ENCODE assay signal across 13 cellular contexts in the genomic region with DNA sequence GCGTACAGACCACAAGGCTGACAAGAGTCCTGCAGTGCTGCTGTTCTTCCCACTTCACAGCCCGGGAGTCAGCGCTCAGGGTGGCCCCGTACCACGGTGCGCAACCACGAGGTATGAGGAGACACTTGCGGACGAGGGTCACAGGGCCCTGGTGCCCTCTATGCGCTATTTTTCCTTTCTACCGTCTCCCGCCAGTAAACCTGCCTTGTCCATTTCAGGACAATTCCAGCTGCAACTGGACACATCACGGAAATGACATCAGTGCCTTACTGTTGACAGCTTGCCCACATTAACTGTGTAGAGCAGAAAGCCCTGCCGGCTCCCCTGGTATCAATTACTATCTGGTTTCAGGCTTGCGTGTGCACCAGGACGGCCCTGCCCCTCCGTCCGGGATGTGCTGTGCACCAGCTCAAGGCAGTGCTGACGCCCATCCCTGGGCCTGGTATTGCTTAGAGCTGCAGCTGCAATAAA.
A peak's percentile ranks its signal among the peaks of the same experiment; 100 is the strongest.
DNase-seq lines count a peak whose midpoint lies in the region; ATAC-seq and TF ChIP-seq lines count a peak whose summit lies in the region.
"Had no signal": no experiment of that assay in that cellular context is flagged by ENCODE, and none has a peak within 500 bp of the region (broad histone marks: within the 10 kb centered on the region; RNA-seq: fewer than 3 reads in every experiment).

No MANE protein-coding gene starts in this region.

- peak overlapping the region in 1 of 2 donors; percentile 29 for H3K27ac ChIP-seq in right atrium auricular region
- peak overlapping the region; percentile 67 for H3K27ac ChIP-seq in fibroblast of lung (ENCODE audit: insufficient read depth, low read length)
- H3K27ac ChIP-seq: body of pancreas had no signal

- no peak overlapping the region for H3K4me3 ChIP-seq in right atrium auricular region
- no peak overlapping the region for H3K4me3 ChIP-seq in fibroblast of lung (replicated peaks in 1 of 4; ENCODE audit: control extremely low read depth in 1 of 4, insufficient read depth in 1 of 4, low read depth in 3 of 4, low read length in 4 of 4)
- H3K4me3 ChIP-seq: body of pancreas, MG63 had no signal

- H3K36me3 ChIP-seq in right atrium auricular region (peaks cover 23% of the 10 kb centered on the region), fibroblast of lung (ENCODE audit: control insufficient read depth, insufficient read depth, low read length) (peaks cover 10% of the 10 kb centered on the region)

- H3K27ac Mint-ChIP-seq in nephron progenitor cell: peak overlapping the region; percentile 92

- intact Hi-C loops in Right ventricle myocardium inferior (cut with DNase I): no loop called here

- no peak overlapping the region for H3K4me2 ChIP-seq in fibroblast of lung (ENCODE audit: extremely low read depth, insufficient read depth, low read length)

- no peaks in the 10 kb centered on the region for H3K27me3 Mint-ChIP-seq in nephron progenitor cell (ENCODE audit: low read depth, poor library complexity)

- no peak for DNase-seq in Right ventricle myocardium inferior (ENCODE audit: missing footprints)
- no peak for DNase-seq in right atrium auricular region (ENCODE audit: low spot score)
- DNase-seq in fibroblast of lung (ENCODE audit: low read depth in 2 of 2): no peak
- DNase-seq in nephron progenitor cell: no peak
- no peak for DNase-seq in activated CD4-positive, alpha-beta T cell treated with anti-CD3 and anti-CD28 coated beads for 48 hours
- DNase-seq in stimulated activated CD4-positive, alpha-beta T cell treated with anti-CD3 and anti-CD28 coated beads, Interleukin-12 subunit alpha, Interleukin-12 subunit beta, amount 100 ng/mL, for 4 hours: no peak
- no peak for DNase-seq in GOT3 (lab: John Stamatoyannopoulos, UW)
- DNase-seq: activated CD8-positive, alpha-beta memory T cell treated with anti-CD3 and anti-CD28 coated beads for 24 hours; AML-193; MG63; NCI-H82 had no signal

- peak; percentile 33 for ATAC-seq in Right ventricle myocardium inferior
- no peak for ATAC-seq in GM18867 (IDR thresholded peaks at IDR 0.05; ENCODE audit: unreplicated experiment)
- ATAC-seq: body of pancreas had no signal

- H3K79me2 ChIP-seq in fibroblast of lung (ENCODE audit: control insufficient read depth, insufficient read depth, low read length): peaks cover 43% of the 10 kb centered on the region

- H2AFZ ChIP-seq in fibroblast of lung (ENCODE audit: low read length): no peak overlapping the region

- no peak for TF ChIP-seq CTCF in right atrium auricular region (IDR thresholded peaks at IDR 0.05)
- TF ChIP-seq CTCF in fibroblast of lung (conservative IDR thresholded peaks at IDR 0.05 in 1 of 2, IDR thresholded peaks at IDR 0.05 in 1 of 2; ENCODE audit: low read depth in 1 of 2, low read length in 2 of 2): no peak
- TF ChIP-seq CTCF in nephron progenitor cell (IDR thresholded peaks at IDR 0.05): no peak

- peaks cover 4% of the 10 kb centered on the region for H4K20me1 ChIP-seq in fibroblast of lung (ENCODE audit: control insufficient read depth, extremely low read depth, insufficient read depth, low read length)

- H3K9ac ChIP-seq in fibroblast of lung (ENCODE audit: insufficient read depth, low read length): no peak overlapping the region

- H3K4me1 ChIP-seq in right atrium auricular region (peaks cover 0 to 67% of the 10 kb centered on the region in 2 donors), fibroblast of lung (ENCODE audit: control insufficient read depth, extremely low read depth, insufficient read depth, low read length) (peaks cover 19% of the 10 kb centered on the region)

- H3K27me3 ChIP-seq in right atrium auricular region (no peaks in the 10 kb centered on the region), fibroblast of lung (ENCODE audit: control insufficient read depth, insufficient read depth, low read length) (no peaks in the 10 kb centered on the region)
- H3K27me3 ChIP-seq: body of pancreas, MG63 had no signal

- H3K9me3 ChIP-seq in right atrium auricular region (no peaks in the 10 kb centered on the region), fibroblast of lung (ENCODE audit: control insufficient read depth, insufficient read depth, low read depth, low read length) (no peaks in the 10 kb centered on the region)
- H3K9me3 ChIP-seq: body of pancreas, MG63 had no signal

- H3K9me3 Mint-ChIP-seq in nephron progenitor cell: no peaks in the 10 kb centered on the region

- H3K36me3 Mint-ChIP-seq in nephron progenitor cell (ENCODE audit: low read depth): peaks cover 32% of the 10 kb centered on the region

- H3K4me3 Mint-ChIP-seq in nephron progenitor cell: no peak overlapping the region

- peaks cover 52% of the 10 kb centered on the region for H3K4me1 Mint-ChIP-seq in nephron progenitor cell
